ENCODE assay signal across 2 cellular contexts in the genomic region with DNA sequence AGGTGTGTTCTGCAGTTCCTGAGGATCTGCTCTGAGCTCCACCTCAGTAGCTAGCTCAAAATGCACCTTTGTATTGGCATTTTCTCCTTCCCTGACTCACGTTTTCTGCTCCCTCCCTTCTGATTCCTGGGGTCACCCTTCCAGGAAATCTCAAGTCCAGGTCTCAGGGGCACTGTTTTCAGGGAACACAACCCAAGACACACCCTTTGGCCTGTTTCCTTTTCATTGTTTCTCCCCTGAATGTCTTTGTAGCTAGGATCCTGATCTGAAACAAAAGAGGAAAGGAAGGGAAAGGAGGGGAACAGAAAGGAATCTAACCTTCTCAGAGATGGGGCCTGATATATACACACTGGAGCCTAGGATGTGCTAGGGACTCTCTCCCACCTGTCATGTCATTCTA.
TF ChIP-seq lines count a peak whose summit lies in the region.

No MANE protein-coding gene starts in this region.

TF ChIP-seq in HepG2, 621 proteins besides CTCF, POLR2A, EP300 and RAD21:
- TF ChIP-seq PCBP2 (optimal IDR thresholded peaks at IDR 0.05; ENCODE audit: low read depth, low read length, poor library complexity, severe bottlenecking) (peak; percentile 74), FOXP4 (CRISPR knock-in tag; IDR thresholded peaks at IDR 0.05) (no peak)
- TF ChIP-seq, protein P1, sequence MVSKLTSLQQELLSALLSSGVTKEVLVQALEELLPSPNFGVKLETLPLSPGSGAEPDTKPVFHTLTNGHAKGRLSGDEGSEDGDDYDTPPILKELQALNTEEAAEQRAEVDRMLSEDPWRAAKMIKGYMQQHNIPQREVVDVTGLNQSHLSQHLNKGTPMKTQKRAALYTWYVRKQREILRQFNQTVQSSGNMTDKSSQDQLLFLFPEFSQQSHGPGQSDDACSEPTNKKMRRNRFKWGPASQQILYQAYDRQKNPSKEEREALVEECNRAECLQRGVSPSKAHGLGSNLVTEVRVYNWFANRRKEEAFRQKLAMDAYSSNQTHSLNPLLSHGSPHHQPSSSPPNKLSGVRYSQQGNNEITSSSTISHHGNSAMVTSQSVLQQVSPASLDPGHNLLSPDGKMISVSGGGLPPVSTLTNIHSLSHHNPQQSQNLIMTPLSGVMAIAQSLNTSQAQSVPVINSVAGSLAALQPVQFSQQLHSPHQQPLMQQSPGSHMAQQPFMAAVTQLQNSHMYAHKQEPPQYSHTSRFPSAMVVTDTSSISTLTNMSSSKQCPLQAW (CRISPR knock-in tag; IDR thresholded peaks at IDR 0.05): no peak

TF ChIP-seq in SK-N-SH, 30 proteins besides CTCF, POLR2A, EP300 and RAD21:
- no peak for TF ChIP-seq YY1 (IDR thresholded peaks at IDR 0.05; ENCODE audit: low read depth)
